9 cellular contexts compared by ENCODE assay signal in genomic region chrX:94655180-94655579, GRCh38.
"Had no signal": no experiment of that assay in that cellular context is flagged by ENCODE, and none has a peak within 500 bp of the region (broad histone marks: within the 10 kb centered on the region; RNA-seq: fewer than 3 reads in every experiment).

No MANE protein-coding gene starts in this region.

- H2AFZ ChIP-seq: GM23248 had no signal

- H3K36me3 ChIP-seq: HAP-1 had no signal

- H3K27ac ChIP-seq: GM23248 had no signal

- H3K9me3 ChIP-seq: HAP-1 had no signal

- H3K9ac ChIP-seq: GM23248 had no signal

- H3K9me3 Mint-ChIP-seq: HFFc6 had no signal

- H3K4me1 ChIP-seq: HAP-1 had no signal

- H3K4me3 ChIP-seq: GM23248, HAP-1, K562 had no signal

- H3K27ac Mint-ChIP-seq: HFFc6 had no signal

- ATAC-seq: HCT116, K562 had no signal

- FAIRE-seq: HTR-8/SVneo, K562 had no signal

- DNase-seq: GM23248, GOT3, H7, HFFc6, IMR-90 had no signal
